In the genomic region with DNA sequence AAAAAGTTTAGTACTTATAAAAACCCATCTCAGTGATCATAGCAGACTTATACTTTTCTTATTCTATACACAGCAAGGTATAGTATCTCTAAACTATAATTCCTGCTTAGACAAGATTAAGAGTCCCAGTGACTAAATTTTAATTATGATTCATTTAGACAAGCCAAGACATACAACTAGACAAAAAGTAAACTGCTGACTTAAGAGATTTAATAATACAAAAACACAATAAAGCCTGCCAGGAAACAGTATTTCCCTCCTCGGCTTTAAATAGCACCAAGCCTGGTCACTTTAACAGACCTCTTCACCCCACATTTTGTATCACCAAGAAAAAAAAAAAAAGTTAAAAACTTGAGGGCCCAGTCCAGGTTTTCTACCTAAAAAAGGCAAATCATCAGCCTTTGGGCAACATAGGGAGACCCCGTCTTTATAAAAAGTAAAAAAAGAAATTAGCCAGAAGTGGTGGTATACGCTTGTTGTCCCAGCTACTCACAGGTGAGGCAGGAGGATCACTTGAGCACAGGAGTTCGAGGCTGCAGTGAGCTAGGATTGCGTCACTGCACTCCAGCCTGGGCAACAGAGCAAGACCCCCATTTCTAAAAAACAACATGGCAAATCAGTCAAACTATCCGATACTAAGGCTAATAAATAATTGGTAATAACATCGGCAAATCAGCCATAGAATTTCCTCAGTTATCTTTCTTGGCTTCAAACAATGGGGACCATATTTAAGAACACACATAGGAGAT, we compare ENCODE assay signal across 18 cellular contexts. TPM values are rescaled to one million over a fixed set of nuclear protein-coding genes. Genes with fewer than 3 reads are reported as not detected.
DNase-seq lines count a peak whose midpoint lies in the region; ATAC-seq, FAIRE-seq and TF ChIP-seq lines count a peak whose summit lies in the region.
"Had no signal": no experiment of that assay in that cellular context is flagged by ENCODE, and none has a peak within 500 bp of the region (broad histone marks: within the 10 kb centered on the region; RNA-seq: fewer than 3 reads in every experiment).

No MANE protein-coding gene starts in this region.

- no peak overlapping the region for H2AK5ac ChIP-seq in H1 (ENCODE audit: low read depth, low read length)

- no peak overlapping the region for H3K4ac ChIP-seq in H1 (replicated peaks; ENCODE audit: insufficient read length, low read depth, low read length)

- WGBS in heart left ventricle, 4 donors, result 72 to 83% (median 76%) methylated on average over 7 of the region's 7 CpGs
- 90% methylated on average over 7 of the region's 7 CpGs; no CpG with 5 or more reads in 1 of the 2 experiments for WGBS in H1 (ENCODE audit: extremely low coverage in 1 of 2, insufficient coverage in 1 of 2, insufficient read length in 1 of 2, insufficient replicate concordance in 2 of 2, low coverage in 1 of 2, low lambda C conversion rate in 2 of 2, missing lambda C conversion rate in 1 of 2), 2 experiments
- 72 to 78% methylated on average over 7 of the region's 7 CpGs for WGBS in transverse colon (ENCODE audit: low coverage in 1 of 2), 2 donors

- peak in 2 of 4 donors; percentile 19 to 47 for ATAC-seq in heart left ventricle
- no peak for ATAC-seq in HG03196 (IDR thresholded peaks at IDR 0.05; ENCODE audit: unreplicated experiment)

- no peak overlapping the region for H2BK12ac ChIP-seq in H1 (ENCODE audit: low read depth, low read length)

- H3K79me2 ChIP-seq in H1 (ENCODE audit: control insufficient read depth in 1 of 2, insufficient read depth in 2 of 2, low read length in 2 of 2), result peaks cover 0 to 48% of the 10 kb centered on the region in 2 experiments; a peak in 2 of 4 replicates

- H3K27ac ChIP-seq in heart left ventricle (peak overlapping the region in 8 of 12 donors; percentile 4 to 48 (median 35)), H1 (ENCODE audit: low read depth, low read length) (no peak overlapping the region), transverse colon (peak overlapping the region; percentile 51 to 67 (median 66))
- H3K27ac ChIP-seq: upper lobe of left lung had no signal

- H3K9me3 ChIP-seq in heart left ventricle (no peaks in the 10 kb centered on the region), H1 (ENCODE audit: insufficient read depth in 2 of 2, low read depth in 1 of 2, low read length in 1 of 2) (no peaks in the 10 kb centered on the region), transverse colon (no peaks in the 10 kb centered on the region)
- H3K9me3 ChIP-seq: upper lobe of left lung had no signal

- H3K56ac ChIP-seq in H1 (replicated peaks; ENCODE audit: insufficient read length, low read depth, low read length), result no peak overlapping the region

- no peak overlapping the region for H3K9ac ChIP-seq in H1 (replicated peaks in 1 of 4; ENCODE audit: extremely low read depth in 1 of 4, low read depth in 3 of 4, low read length in 3 of 4)

- TF ChIP-seq POLR2A in heart left ventricle (IDR thresholded peaks at IDR 0.05) (no peak), H1 (IDR thresholded peaks at IDR 0.05; ENCODE audit: control extremely low read depth in 1 of 2, low read depth in 2 of 2, low read length in 2 of 2) (no peak), transverse colon (IDR thresholded peaks at IDR 0.05) (no peak)

- in situ Hi-C loops in transverse colon (cut with MboI; ENCODE audit: low pct_ligation_motif_present in 1 of 4, low pct_unique_long_range_greater_than_20kb in 1 of 4, low sequenced_read_pairs in 3 of 4), result no loop called here

- H2AFZ ChIP-seq in H1 (ENCODE audit: low read length), result no peak overlapping the region

- H3K14ac ChIP-seq in H1 (ENCODE audit: insufficient read length), result no peak overlapping the region

- no peak overlapping the region for H3K18ac ChIP-seq in H1 (ENCODE audit: extremely low read depth, low read length)

- no peak overlapping the region for H2BK20ac ChIP-seq in H1 (ENCODE audit: low read length)

- peaks cover 3 to 53% (median 35%) of the 10 kb centered on the region in 12 donors for H3K4me1 ChIP-seq in heart left ventricle
- peaks cover 0 to 5% (median 2%) of the 10 kb centered on the region in 4 experiments; a peak in 1 of 7 replicates for H3K4me1 ChIP-seq in H1 (replicated peaks in 1 of 4; ENCODE audit: control insufficient read depth in 3 of 4, insufficient read depth in 4 of 4, low read length in 3 of 4)
- peaks cover 15 to 51% (median 35%) of the 10 kb centered on the region in 4 donors for H3K4me1 ChIP-seq in transverse colon

- POLR2A ChIA-PET in H1 (lab: Charles Lee; ENCODE audit: partially characterized antibody), result no interaction called here

- H2BK120ac ChIP-seq in H1 (replicated peaks; ENCODE audit: low read depth, low read length), result no peak overlapping the region

- CTCF ChIA-PET in H1 (lab: Charles Lee; ENCODE audit: partially characterized antibody), result interaction anchor here (0.7 to 1.1 kb wide), 2 partner anchors 9 to 253 kb away, joined by 3 to 5 read pairs; a partner anchor contains a TSS

- no peak overlapping the region for H4K5ac ChIP-seq in H1 (ENCODE audit: insufficient read length, low read depth, low read length)

- H3K23me2 ChIP-seq in H1 (ENCODE audit: low read depth, low read length), result no peaks in the 10 kb centered on the region

- TF ChIP-seq CTCF in heart left ventricle (IDR thresholded peaks at IDR 0.05) (no peak), H1 (IDR thresholded peaks at IDR 0.05; ENCODE audit: control extremely low read depth in 1 of 3, insufficient read depth in 1 of 3, low read depth in 1 of 3, low read length in 3 of 3) (no peak), transverse colon (IDR thresholded peaks at IDR 0.05) (no peak)

- peaks cover 2 to 7% of the 10 kb centered on the region in 2 experiments for H4K20me1 ChIP-seq in H1 (replicated peaks in 1 of 2; ENCODE audit: control insufficient read depth in 1 of 2, insufficient read depth in 2 of 2, low read length in 2 of 2)

- H2BK5ac ChIP-seq in H1 (ENCODE audit: low read depth, low read length), result no peak overlapping the region

- H3K27me3 ChIP-seq in heart left ventricle, result no peaks in the 10 kb centered on the region
- H3K27me3 ChIP-seq in H1 (replicated peaks in 1 of 4; ENCODE audit: control insufficient read depth in 3 of 4, extremely low read depth in 1 of 4, insufficient read depth in 3 of 4, low read length in 3 of 4), result no peaks in the 10 kb centered on the region
- H3K27me3 ChIP-seq in transverse colon, result no peaks in the 10 kb centered on the region
- H3K27me3 ChIP-seq: upper lobe of left lung had no signal

- H3K4me2 ChIP-seq in H1 (ENCODE audit: insufficient read depth in 1 of 2, low read depth in 2 of 2, low read length in 2 of 2), result no peak overlapping the region

- no peak overlapping the region for H2BK15ac ChIP-seq in H1 (ENCODE audit: low read length)

- no peak overlapping the region for H4K8ac ChIP-seq in H1 (ENCODE audit: extremely low read depth, insufficient read depth, low read length)

- H3K79me1 ChIP-seq in H1 (ENCODE audit: low read depth, low read length), result no peaks in the 10 kb centered on the region

- no peak for TF ChIP-seq RAD21 in H1 (IDR thresholded peaks at IDR 0.05 in 1 of 2, conservative IDR thresholded peaks at IDR 0.05 in 1 of 2; ENCODE audit: low read depth in 2 of 2, low read length in 2 of 2)

- intact Hi-C loops in heart left ventricle (cut with DNase I), result loop anchor here in 1 of 10 donors (10.0 kb wide), 1 partner anchor 50 kb away; a partner anchor contains a TSS
- intact Hi-C loops in cardiac septum (cut with DNase I), result no loop called here
- intact Hi-C loops in transverse colon (cut with DNase I; ENCODE audit: low total_unique reads), result no loop called here

- no peak for FAIRE-seq in H1 (lab: Jason Lieb, UNC)

- DNase-seq in heart left ventricle, result no peak
- DNase-seq in cardiac septum (ENCODE audit: low spot score), result no peak
- DNase-seq in H1 (ENCODE audit: low read depth in 1 of 2, low spot score in 2 of 2), result no peak
- peak; percentile 45 to 49 for DNase-seq in lung microvascular endothelial cell (ENCODE audit: low read depth in 2 of 2)
- DNase-seq in transverse colon, result no peak
- no peak for DNase-seq in germinal center (ENCODE audit: low spot score)
- no peak for DNase-seq in HuH-7 (ENCODE audit: low spot score)
- DNase-seq: activated CD4-positive, alpha-beta T cell treated with anti-CD3 and anti-CD28 coated beads for 1 hour; activated T-cell treated with anti-CD3 and anti-CD28 coated beads, Interleukin-2, amount 50 U/mL, for 1 hour; anterior cingulate cortex; glutamatergic neuron; NCI-H1092; NCI-H2227 treated with DMSO at 0.1 percent for 48 hours; nucleus accumbens; OCI-M1; stimulated activated CD4-positive, alpha-beta T cell treated with anti-CD3 and anti-CD28 coated beads, Interleukin-12 subunit alpha, Interleukin-12 subunit beta, amount 100 ng/mL, for 4 hours; upper lobe of left lung had no signal

- no peak overlapping the region for H4K91ac ChIP-seq in H1 (replicated peaks; ENCODE audit: insufficient read length, low read length)

- no peak for TF ChIP-seq EP300 in H1 (IDR thresholded peaks at IDR 0.05; ENCODE audit: borderline replicate concordance in 1 of 2, low read depth in 2 of 2, low read length in 2 of 2)
- no peak for TF ChIP-seq EP300 in transverse colon (IDR thresholded peaks at IDR 0.05; ENCODE audit: low read depth)

- no peaks in the 10 kb centered on the region for H3K36me3 ChIP-seq in heart left ventricle
- H3K36me3 ChIP-seq in H1 (ENCODE audit: control insufficient read depth in 2 of 4, insufficient read depth in 4 of 4, low read length in 3 of 4), result no peaks in the 10 kb centered on the region
- H3K36me3 ChIP-seq in transverse colon, result no peaks in the 10 kb centered on the region
- H3K36me3 ChIP-seq: upper lobe of left lung had no signal

- H3K4me3 ChIP-seq in heart left ventricle, result no peak overlapping the region
- no peak overlapping the region for H3K4me3 ChIP-seq in H1 (ENCODE audit: extremely low read depth in 1 of 4, insufficient read depth in 2 of 4, low read depth in 3 of 4, low read length in 4 of 4)
- H3K4me3 ChIP-seq in transverse colon, result peak overlapping the region in 1 of 4 donors; percentile 36
- H3K4me3 ChIP-seq: upper lobe of left lung had no signal

- no peak overlapping the region for H3K23ac ChIP-seq in H1 (ENCODE audit: insufficient read length)

TF ChIP-seq in H1, 55 proteins besides CTCF, POLR2A, EP300 and RAD21 (continues in another document):
- TF ChIP-seq SP2 (IDR thresholded peaks at IDR 0.05; ENCODE audit: low read length) (no peak), NRF1 (IDR thresholded peaks at IDR 0.05; ENCODE audit: low read depth, low read length) (no peak)

RNA-seq across cellular contexts. Expression of a gene that starts 53.8 kb away (rescaled TPM):
- 10 to 100 TPM; 25.7 to 67.4 (median 39.0) TPM for total RNA-seq in heart left ventricle
- 10 to 100 TPM; 11.8 to 27.4 TPM for polyA plus RNA-seq in heart left ventricle
- 47.4 TPM for total RNA-seq in cardiac septum
- total RNA-seq in H1 (2021; fragmentation: NEBNext Ultra II Directional; extraction: Animal tissue kit (Norgen Biotek cat#: 25700)), result 32.1 and 32.6 TPM in 2 replicates
- polyA plus RNA-seq in H1 (2011; rRNA removed), result 18.3 and 19.9 TPM in 2 replicates
- polyA plus RNA-seq in H1 (2011; cell fraction: cytosol; rRNA removed), result 12.0 TPM
- polyA plus RNA-seq in H1 (2011; cell fraction: nucleus; rRNA removed), result 29.2 TPM
- polyA plus RNA-seq in H1 (2012, experiment 1 of 2), result 15.5 to 19.3 TPM (median 18.7 TPM) in 4 replicates
- polyA plus RNA-seq in H1 (2012, experiment 2 of 2), result 6.3 TPM
- polyA plus RNA-seq in H1 (2013, experiment 1 of 2), result 10.8 TPM
- 10.3 TPM for polyA plus RNA-seq in H1 (2013, experiment 2 of 2)
- 20.9 and 24.9 TPM in 2 replicates for polyA minus RNA-seq in H1 (2011; rRNA and poly(A)+ RNA removed)
- 19.3 TPM for polyA minus RNA-seq in H1 (2011; cell fraction: cytosol; rRNA and poly(A)+ RNA removed)
- polyA minus RNA-seq in H1 (2011; cell fraction: nucleus; rRNA and poly(A)+ RNA removed), result 42.0 TPM
- total RNA-seq in lung microvascular endothelial cell, result 6.1 and 6.3 TPM in 2 replicates
- total RNA-seq in transverse colon, result 10 to 100 TPM; 35.6 to 68.6 (median 38.9) TPM

Comparison
In these comparisons a context has a peak if more than half of its experiments do, and no peak if none do; other contexts are left out.
1. DNase-seq: peak in lung microvascular endothelial cell (2 of 2); none in heart left ventricle (0 of 5), cardiac septum (single experiment), H1 (0 of 2), transverse colon (single experiment), germinal center (single experiment) and HuH-7 (single experiment).